ENCODE assay signal across 26 cellular contexts in genomic region chr17:15492186-15492585, GRCh38.
"Had no signal": no experiment of that assay in that cellular context is flagged by ENCODE, and none has a peak within 500 bp of the region (broad histone marks: within the 10 kb centered on the region; RNA-seq: fewer than 3 reads in every experiment).

No MANE protein-coding gene starts in this region.

- H3K4me3 ChIP-seq: esophagus squamous epithelium, gastrocnemius medialis, stomach had no signal

- H3K27ac ChIP-seq: VCaP had no signal

- DNase-seq: activated CD4-positive, alpha-beta T cell treated with anti-CD3 and anti-CD28 coated beads, Interleukin-2, amount 10 ng/mL, durations not matched to agents 7 days and 5 days; activated CD8-positive, alpha-beta T cell treated with anti-CD3 and anti-CD28 coated beads, Interleukin-2, amount 10 ng/mL, durations not matched to agents 7 days and 5 days; activated gamma-delta T cell; anterior cingulate cortex; caudate nucleus; effector memory CD4-positive, alpha-beta T cell; esophagus squamous epithelium; gastrocnemius medialis; head of caudate nucleus; islet precursor cell; left colon; naive thymus-derived CD4-positive, alpha-beta T cell; occipital lobe; small intestine; stimulated activated CD4-positive, alpha-beta T cell treated with anti-CD3 and anti-CD28 coated beads, Interleukin-15, amount 100 ng/mL, for 24 hours; stomach; T-cell had no signal

- H3K27me3 ChIP-seq: esophagus squamous epithelium, gastrocnemius medialis, stomach had no signal

- H3K27me3 Mint-ChIP-seq: activated CD4-positive, alpha-beta T cell treated with anti-CD3 and anti-CD28 coated beads, Interleukin-2, amount 10 ng/mL, durations not matched to agents 7 days and 5 days; activated naive CD4-positive, alpha-beta T cell treated with anti-CD3 and anti-CD28 coated beads, Interleukin-2, amount 50 U/mL, for 24 hours; naive thymus-derived CD4-positive, alpha-beta T cell; stimulated activated memory B cell treated with anti-CD40 and anti-IgM and Interleukin-4, amounts not matched to agents 10 μg/mL and 1 μg/mL and 100 μg/mL, for 72 hours; T-cell had no signal

- H3K9me3 ChIP-seq: esophagus squamous epithelium, gastrocnemius medialis, stomach had no signal

- H3K27ac Mint-ChIP-seq: activated CD4-positive, alpha-beta T cell treated with anti-CD3 and anti-CD28 coated beads, Interleukin-2, amount 10 ng/mL, durations not matched to agents 7 days and 5 days; activated CD8-positive, alpha-beta T cell treated with anti-CD3 and anti-CD28 coated beads, Interleukin-2, amount 10 ng/mL, durations not matched to agents 7 days and 5 days; activated naive CD4-positive, alpha-beta T cell treated with anti-CD3 and anti-CD28 coated beads, Interleukin-2, amount 50 U/mL, for 24 hours; activated T-helper 1 cell treated with anti-CD3 and anti-CD28 coated beads, Interleukin-12 subunit alpha, Interleukin-12 subunit beta, Interleukin-2, Interleukin-4 antibody, amounts not matched to agents 30 ng/mL and 10 ng/mL and 1 ng/mL, durations not matched to agents 14 hours and 24 hours and 36 hours; naive thymus-derived CD4-positive, alpha-beta T cell; stimulated activated memory B cell treated with anti-CD40 and anti-IgM and Interleukin-4, amounts not matched to agents 10 μg/mL and 1 μg/mL and 100 μg/mL, for 72 hours; T-cell; T-helper 2 cell treated with Interferon-gamma antibody and Interleukin-4, amounts not matched to agents 5 μg/mL and 100 μg/mL, for 36 hours had no signal

- H3K4me1 Mint-ChIP-seq: activated CD4-positive, alpha-beta T cell treated with anti-CD3 and anti-CD28 coated beads, Interleukin-2, amount 10 ng/mL, durations not matched to agents 7 days and 5 days; activated naive CD4-positive, alpha-beta T cell treated with anti-CD3 and anti-CD28 coated beads, Interleukin-2, amount 50 U/mL, for 24 hours; stimulated activated memory B cell treated with anti-CD40 and anti-IgM and Interleukin-4, amounts not matched to agents 10 μg/mL and 1 μg/mL and 100 μg/mL, for 72 hours; T-cell had no signal

- H3K4me3 Mint-ChIP-seq: activated CD4-positive, alpha-beta T cell treated with anti-CD3 and anti-CD28 coated beads, Interleukin-2, amount 10 ng/mL, durations not matched to agents 7 days and 5 days; activated CD8-positive, alpha-beta T cell treated with anti-CD3 and anti-CD28 coated beads, Interleukin-2, amount 10 ng/mL, durations not matched to agents 7 days and 5 days; activated naive CD4-positive, alpha-beta T cell treated with anti-CD3 and anti-CD28 coated beads, Interleukin-2, amount 50 U/mL, for 24 hours; activated T-helper 1 cell treated with anti-CD3 and anti-CD28 coated beads, Interleukin-12 subunit alpha, Interleukin-12 subunit beta, Interleukin-2, Interleukin-4 antibody, amounts not matched to agents 30 ng/mL and 10 ng/mL and 1 ng/mL, durations not matched to agents 14 hours and 24 hours and 36 hours; brain; naive thymus-derived CD4-positive, alpha-beta T cell; neural crest cell; stimulated activated memory B cell treated with anti-CD40 and anti-IgM and Interleukin-4, amounts not matched to agents 10 μg/mL and 1 μg/mL and 100 μg/mL, for 72 hours; T-cell; T-helper 2 cell treated with Interferon-gamma antibody and Interleukin-4, amounts not matched to agents 5 μg/mL and 100 μg/mL, for 36 hours had no signal

- ATAC-seq: activated CD4-positive, CD25-positive, alpha-beta regulatory T cell treated with anti-CD3 and anti-CD28 coated beads, Interleukin-2, amount 50 U/mL, for 24 hours; activated CD8-positive, alpha-beta T cell treated with anti-CD3 and anti-CD28 coated beads, Interleukin-2, amount 10 ng/mL, durations not matched to agents 7 days and 5 days; gastrocnemius medialis; left colon; naive thymus-derived CD4-positive, alpha-beta T cell; sciatic nerve; stimulated activated memory B cell treated with anti-CD40 and anti-IgM and Interleukin-4, amounts not matched to agents 10 μg/mL and 1 μg/mL and 100 μg/mL, for 72 hours; T-cell had no signal

- H3K9me3 Mint-ChIP-seq: activated CD4-positive, alpha-beta T cell treated with anti-CD3 and anti-CD28 coated beads, Interleukin-2, amount 10 ng/mL, durations not matched to agents 7 days and 5 days; activated naive CD4-positive, alpha-beta T cell treated with anti-CD3 and anti-CD28 coated beads, Interleukin-2, amount 50 U/mL, for 24 hours; activated T-helper 1 cell treated with anti-CD3 and anti-CD28 coated beads, Interleukin-12 subunit alpha, Interleukin-12 subunit beta, Interleukin-2, Interleukin-4 antibody, amounts not matched to agents 30 ng/mL and 10 ng/mL and 1 ng/mL, durations not matched to agents 14 hours and 24 hours and 36 hours; naive thymus-derived CD4-positive, alpha-beta T cell; neural crest cell; stimulated activated memory B cell treated with anti-CD40 and anti-IgM and Interleukin-4, amounts not matched to agents 10 μg/mL and 1 μg/mL and 100 μg/mL, for 72 hours; T-cell; T-helper 2 cell treated with Interferon-gamma antibody and Interleukin-4, amounts not matched to agents 5 μg/mL and 100 μg/mL, for 36 hours had no signal

- H3K36me3 ChIP-seq: gastrocnemius medialis had no signal
